8 cellular contexts compared by ENCODE assay signal in the genomic region with DNA sequence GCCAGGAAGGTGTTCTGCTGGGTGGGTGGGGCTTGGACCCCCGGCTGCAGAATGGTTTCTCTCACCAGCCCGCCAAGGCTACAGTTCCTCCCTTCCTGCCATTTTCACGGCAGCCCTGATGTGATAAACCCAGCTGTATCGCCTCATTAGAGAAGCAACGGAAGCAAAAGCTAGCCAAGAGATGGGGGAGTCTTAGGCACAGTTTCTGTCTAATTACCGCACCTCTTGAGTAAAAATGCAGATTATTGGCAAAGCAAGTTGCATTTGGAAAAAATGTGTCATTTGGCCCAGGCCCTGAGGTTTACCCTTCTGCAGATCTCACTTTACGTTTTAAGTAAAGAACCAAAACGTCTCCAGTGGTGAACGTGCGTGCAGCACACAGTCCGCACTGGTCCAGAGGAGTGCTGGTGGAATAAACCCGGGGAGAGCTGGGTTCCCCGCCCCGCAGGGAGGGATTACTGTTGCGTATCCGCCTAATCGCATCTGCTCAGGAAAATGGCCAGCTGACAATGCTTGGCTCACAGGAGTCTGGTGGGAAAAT.
DNase-seq lines count a peak whose midpoint lies in the region; ATAC-seq and TF ChIP-seq lines count a peak whose summit lies in the region.

No MANE protein-coding gene starts in this region.

- H3K4me1 Mint-ChIP-seq in activated naive CD8-positive, alpha-beta T cell treated with anti-CD3 and anti-CD28 coated beads for 36 hours, result peaks cover 41% of the 10 kb centered on the region
- H3K4me1 Mint-ChIP-seq in immature natural killer cell, result peaks cover 32 to 66% of the 10 kb centered on the region in 2 donors
- peaks cover 31 to 63% of the 10 kb centered on the region in 2 donors for H3K4me1 Mint-ChIP-seq in stimulated activated naive B cell treated with anti-CD40 and anti-IgM and Interleukin-4, amounts not matched to agents 10 μg/mL and 1 μg/mL and 100 μg/mL, for 72 hours
- peaks cover 6 to 16% (median 12%) of the 10 kb centered on the region in 4 donors for H3K4me1 Mint-ChIP-seq in CD4-positive, alpha-beta memory T cell

- ATAC-seq in stimulated activated naive B cell treated with anti-CD40 and anti-IgM and Interleukin-4, amounts not matched to agents 10 μg/mL and 1 μg/mL and 100 μg/mL, for 72 hours (replicated peaks), result peak; percentile 86 to 91
- no peak for ATAC-seq in foreskin keratinocyte

- DNase-seq in NB4 (ENCODE audit: low read depth) (peak; percentile 19), immature natural killer cell (peak; percentile 36 to 59 (median 45)), mesenteric fat pad (ENCODE audit: low spot score) (no peak), T-helper 9 cell (no peak), foreskin keratinocyte (no peak)
- DNase-seq in activated naive CD8-positive, alpha-beta T cell treated with anti-CD3 and anti-CD28 coated beads for 36 hours, result peak; percentile 23
- peak; percentile 22 for DNase-seq in stimulated activated naive B cell treated with anti-CD40 and anti-IgM and Interleukin-4, amounts not matched to agents 10 μg/mL and 1 μg/mL and 100 μg/mL, for 72 hours
- no peak for DNase-seq in CD4-positive, alpha-beta memory T cell

- POLR2A ChIA-PET in CD4-positive, alpha-beta memory T cell (lab: Charles Lee; ENCODE audit: partially characterized antibody), result no interaction called here

- H3K36me3 Mint-ChIP-seq in activated naive CD8-positive, alpha-beta T cell treated with anti-CD3 and anti-CD28 coated beads for 36 hours, result peaks cover 32% of the 10 kb centered on the region
- H3K36me3 Mint-ChIP-seq in immature natural killer cell, result peaks cover 5 to 24% (median 20%) of the 10 kb centered on the region in 3 donors
- H3K36me3 Mint-ChIP-seq in stimulated activated naive B cell treated with anti-CD40 and anti-IgM and Interleukin-4, amounts not matched to agents 10 μg/mL and 1 μg/mL and 100 μg/mL, for 72 hours, result peaks cover 34 to 51% of the 10 kb centered on the region in 2 donors
- H3K36me3 Mint-ChIP-seq in CD4-positive, alpha-beta memory T cell, result peaks cover 17 to 36% of the 10 kb centered on the region in 2 donors

- H3K4me3 Mint-ChIP-seq in activated naive CD8-positive, alpha-beta T cell treated with anti-CD3 and anti-CD28 coated beads for 36 hours, result no peak overlapping the region
- peak overlapping the region; percentile 77 to 87 (median 78) for H3K4me3 Mint-ChIP-seq in immature natural killer cell
- H3K4me3 Mint-ChIP-seq in stimulated activated naive B cell treated with anti-CD40 and anti-IgM and Interleukin-4, amounts not matched to agents 10 μg/mL and 1 μg/mL and 100 μg/mL, for 72 hours, result peak overlapping the region in 1 of 2 donors; percentile 17
- H3K4me3 Mint-ChIP-seq in CD4-positive, alpha-beta memory T cell, result peak overlapping the region in 1 of 8 donors; percentile 34

- H3K27me3 Mint-ChIP-seq in activated naive CD8-positive, alpha-beta T cell treated with anti-CD3 and anti-CD28 coated beads for 36 hours, result no peaks in the 10 kb centered on the region
- peaks cover 0 to 4% (median 0%) of the 10 kb centered on the region in 3 donors for H3K27me3 Mint-ChIP-seq in immature natural killer cell (ENCODE audit: low read depth in 3 of 3)
- no peaks in the 10 kb centered on the region for H3K27me3 Mint-ChIP-seq in stimulated activated naive B cell treated with anti-CD40 and anti-IgM and Interleukin-4, amounts not matched to agents 10 μg/mL and 1 μg/mL and 100 μg/mL, for 72 hours
- H3K27me3 Mint-ChIP-seq in CD4-positive, alpha-beta memory T cell, result no peaks in the 10 kb centered on the region

- CTCF ChIA-PET in CD4-positive, alpha-beta memory T cell (lab: Charles Lee; ENCODE audit: partially characterized antibody), result no interaction called here

- H3K4me1 ChIP-seq in CD4-positive, alpha-beta memory T cell (ENCODE audit: insufficient read depth, low read length), result no peaks in the 10 kb centered on the region
- H3K4me1 ChIP-seq in foreskin keratinocyte, result no peaks in the 10 kb centered on the region

- H3K4me3 ChIP-seq in NB4 (ENCODE audit: low read depth, low read length), result no peak overlapping the region
- H3K4me3 ChIP-seq in CD4-positive, alpha-beta memory T cell (ENCODE audit: low read length in 2 of 2), result no peak overlapping the region

- H3K36me3 ChIP-seq in CD4-positive, alpha-beta memory T cell (ENCODE audit: insufficient read depth, low read length), result peaks cover 3% of the 10 kb centered on the region

- no peaks in the 10 kb centered on the region for H3K27me3 ChIP-seq in CD4-positive, alpha-beta memory T cell (ENCODE audit: insufficient read depth, low read length)
- no peaks in the 10 kb centered on the region for H3K27me3 ChIP-seq in foreskin keratinocyte

- no peak for TF ChIP-seq CTCF in NB4 (IDR thresholded peaks at IDR 0.05; ENCODE audit: low read depth, low read length)
- no peak for TF ChIP-seq CTCF in foreskin keratinocyte (conservative IDR thresholded peaks at IDR 0.05)

- H3K27ac ChIP-seq in CD4-positive, alpha-beta memory T cell (ENCODE audit: low read depth, low read length), result no peak overlapping the region
- no peak overlapping the region for H3K27ac ChIP-seq in foreskin keratinocyte

- H3K9me3 Mint-ChIP-seq in activated naive CD8-positive, alpha-beta T cell treated with anti-CD3 and anti-CD28 coated beads for 36 hours, result no peaks in the 10 kb centered on the region
- H3K9me3 Mint-ChIP-seq in immature natural killer cell, result no peaks in the 10 kb centered on the region
- no peaks in the 10 kb centered on the region for H3K9me3 Mint-ChIP-seq in stimulated activated naive B cell treated with anti-CD40 and anti-IgM and Interleukin-4, amounts not matched to agents 10 μg/mL and 1 μg/mL and 100 μg/mL, for 72 hours
- H3K9me3 Mint-ChIP-seq in CD4-positive, alpha-beta memory T cell, result no peaks in the 10 kb centered on the region

- H3K27ac Mint-ChIP-seq in activated naive CD8-positive, alpha-beta T cell treated with anti-CD3 and anti-CD28 coated beads for 36 hours, result peak overlapping the region; percentile 50
- H3K27ac Mint-ChIP-seq in immature natural killer cell, result peak overlapping the region; percentile 83 to 93 (median 88)
- H3K27ac Mint-ChIP-seq in stimulated activated naive B cell treated with anti-CD40 and anti-IgM and Interleukin-4, amounts not matched to agents 10 μg/mL and 1 μg/mL and 100 μg/mL, for 72 hours, result peak overlapping the region; percentile 37
- H3K27ac Mint-ChIP-seq in CD4-positive, alpha-beta memory T cell, result peak overlapping the region in 1 of 7 donors; percentile 3

- H3K9me3 ChIP-seq in CD4-positive, alpha-beta memory T cell (ENCODE audit: control insufficient read depth in 1 of 2, low read length in 2 of 2), result no peaks in the 10 kb centered on the region

- TF ChIP-seq POLR2A in NB4 (IDR thresholded peaks at IDR 0.05; ENCODE audit: extremely low read depth, insufficient read length), result no peak

- intact Hi-C loops in CD4-positive, alpha-beta memory T cell (cut with micrococcal nuclease), result no loop called here

Comparison
In these comparisons a context has a peak if more than half of its experiments do, and no peak if none do; other contexts are left out.
1. DNase-seq: peak in NB4 (single experiment), activated naive CD8-positive, alpha-beta T cell treated with anti-CD3 and anti-CD28 coated beads for 36 hours (single experiment), immature natural killer cell (3 of 3) and stimulated activated naive B cell treated with anti-CD40 and anti-IgM and Interleukin-4, amounts not matched to agents 10 μg/mL and 1 μg/mL and 100 μg/mL, for 72 hours (single experiment); none in mesenteric fat pad (single experiment), T-helper 9 cell (single experiment), CD4-positive, alpha-beta memory T cell (0 of 5) and foreskin keratinocyte (0 of 2).